16 cellular contexts compared by ENCODE assay signal in the genomic region with DNA sequence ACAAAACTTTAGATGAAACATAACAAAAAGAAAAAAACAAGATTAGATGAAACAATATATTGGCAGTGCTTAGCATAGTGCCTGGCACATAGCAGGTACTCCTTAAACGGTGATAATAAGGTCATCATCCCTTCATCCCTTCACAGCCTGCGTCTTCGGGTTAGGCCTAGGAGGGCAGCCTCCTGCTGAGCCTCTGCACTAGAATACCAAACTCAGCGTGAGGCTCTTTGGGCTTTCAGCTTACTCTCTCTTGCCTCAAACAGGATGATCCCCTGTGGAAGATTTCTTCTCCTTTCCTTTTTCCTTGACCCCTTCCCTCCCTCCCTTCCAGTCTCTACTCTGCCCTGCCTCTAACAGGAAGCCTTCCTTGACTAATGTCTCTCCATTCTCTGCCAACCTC. TPM values are rescaled to one million over a fixed set of nuclear protein-coding genes. Genes with fewer than 3 reads are reported as not detected.
DNase-seq lines count a peak whose midpoint lies in the region; ATAC-seq, FAIRE-seq and TF ChIP-seq lines count a peak whose summit lies in the region.
"Had no signal": no experiment of that assay in that cellular context is flagged by ENCODE, and none has a peak within 500 bp of the region (broad histone marks: within the 10 kb centered on the region; RNA-seq: fewer than 3 reads in every experiment).

No MANE protein-coding gene starts in this region.

- TF ChIP-seq EP300 in neural cell (conservative IDR thresholded peaks at IDR 0.05; ENCODE audit: poor library complexity, severe bottlenecking), result no peak

- TF ChIP-seq CTCF in endothelial cell of umbilical vein (IDR thresholded peaks at IDR 0.05; ENCODE audit: extremely low read depth in 1 of 2, insufficient read depth in 1 of 2, low read depth in 1 of 2, low read length in 2 of 2), result no peak
- TF ChIP-seq CTCF in neural cell (IDR thresholded peaks at IDR 0.05; ENCODE audit: poor library complexity, severe bottlenecking), result no peak

- no peak overlapping the region for H3K4me3 Mint-ChIP-seq in activated CD4-positive, alpha-beta memory T cell treated with anti-CD3 and anti-CD28 coated beads, Interleukin-2, amount 10 ng/mL, durations not matched to agents 7 days and 5 days
- H3K4me3 Mint-ChIP-seq: activated CD8-positive, alpha-beta T cell treated with anti-CD3 and anti-CD28 coated beads, Interleukin-2, amount 10 ng/mL, durations not matched to agents 7 days and 5 days had no signal

- peaks cover 13 to 36% (median 22%) of the 10 kb centered on the region in 11 experiments; a peak in 21 of 22 replicates for H3K27me3 ChIP-seq in BLaER1 treated with 17β-estradiol and CSF1 and Interleukin-3, amounts not matched to agents 10 nM and 100 nM
- H3K27me3 ChIP-seq in HUES64 (ENCODE audit: insufficient read depth, low read length) (peaks cover 25% of the 10 kb centered on the region), endothelial cell of umbilical vein (ENCODE audit: control insufficient read depth in 2 of 2, insufficient read depth in 2 of 2, low read length in 2 of 2) (no peaks in the 10 kb centered on the region), neural cell (ENCODE audit: insufficient read depth, low read depth, low read length) (peaks cover 1% of the 10 kb centered on the region)

- POLR2A ChIA-PET in endothelial cell of umbilical vein (lab: Charles Lee), result no interaction called here
- POLR2A ChIA-PET in activated CD4-positive, alpha-beta memory T cell treated with anti-CD3 and anti-CD28 coated beads, Interleukin-2, amount 10 ng/mL, durations not matched to agents 7 days and 5 days (lab: Charles Lee), result interaction anchor here (0.6 kb wide), 1 partner anchor 1124 kb away, joined by 3 read pairs; no protein-coding TSS in a partner anchor

- peaks cover 1% of the 10 kb centered on the region for H3K4me1 Mint-ChIP-seq in activated CD4-positive, alpha-beta memory T cell treated with anti-CD3 and anti-CD28 coated beads, Interleukin-2, amount 10 ng/mL, durations not matched to agents 7 days and 5 days

- BruUV-seq in endothelial cell of umbilical vein (replicated peaks; lab: Mats Ljungman, UMichigan), result no TSS peak

- no peaks in the 10 kb centered on the region for H3K36me3 ChIP-seq in BLaER1 treated with 17β-estradiol and CSF1 and Interleukin-3, amounts not matched to agents 10 nM and 100 nM
- H3K36me3 ChIP-seq in HUES64 (ENCODE audit: insufficient read depth, low read length) (no peaks in the 10 kb centered on the region), endothelial cell of umbilical vein (ENCODE audit: control insufficient read depth in 2 of 2, extremely low read depth in 1 of 2, insufficient read depth in 2 of 2, low read length in 2 of 2) (no peaks in the 10 kb centered on the region), neural cell (ENCODE audit: insufficient read depth, low read length) (no peaks in the 10 kb centered on the region)
- H3K36me3 ChIP-seq: adrenal gland, neutrophil, right atrium auricular region had no signal

- no peaks in the 10 kb centered on the region for H3K9me2 ChIP-seq in neural cell (ENCODE audit: insufficient read depth, low read length)

- peaks cover 54% of the 10 kb centered on the region for H3K27me3 Mint-ChIP-seq in activated CD4-positive, alpha-beta memory T cell treated with anti-CD3 and anti-CD28 coated beads, Interleukin-2, amount 10 ng/mL, durations not matched to agents 7 days and 5 days

- 2% methylated on average over 4 of the region's 4 CpGs for WGBS in HUES64

- CTCF ChIA-PET in endothelial cell of umbilical vein (lab: Charles Lee), result interaction anchor here (0.7 to 3.8 kb wide), 5 partner anchors 10 to 252 kb away, joined by 3 to 32 read pairs (median 8); no protein-coding TSS in a partner anchor
- CTCF ChIA-PET in activated CD4-positive, alpha-beta memory T cell treated with anti-CD3 and anti-CD28 coated beads, Interleukin-2, amount 10 ng/mL, durations not matched to agents 7 days and 5 days (lab: Charles Lee), result interaction anchor here (1.2 kb wide), 1 partner anchor 13 kb away, joined by 3 read pairs; no protein-coding TSS in a partner anchor

- dilution Hi-C loops in endothelial cell of umbilical vein (cut with MboI; ENCODE audit: extremely low pct_ligation_motif_present, low sequenced_read_pairs), result no loop called here

- peak overlapping the region; percentile 13 for H2AFZ ChIP-seq in endothelial cell of umbilical vein (ENCODE audit: low read depth, low read length)
- H2AFZ ChIP-seq in neural cell (ENCODE audit: low read depth, low read length), result no peak overlapping the region

- H3K4me3 ChIP-seq in BLaER1 treated with 17β-estradiol and CSF1 and Interleukin-3, amounts not matched to agents 10 nM and 100 nM, result peak overlapping the region in 2 of 10 experiments; percentile 5 to 49; a peak in 1 of 20 replicates
- H3K4me3 ChIP-seq in HUES64 (ENCODE audit: low read length), result peak overlapping the region; percentile 66
- no peak overlapping the region for H3K4me3 ChIP-seq in endothelial cell of umbilical vein (replicated peaks in 1 of 3; ENCODE audit: insufficient read depth in 1 of 3, low read depth in 1 of 3, low read length in 3 of 3)
- H3K4me3 ChIP-seq in neural cell (ENCODE audit: low read length), result peak overlapping the region; percentile 69
- H3K4me3 ChIP-seq: adrenal gland had no signal

- H3K36me3 Mint-ChIP-seq in activated CD4-positive, alpha-beta memory T cell treated with anti-CD3 and anti-CD28 coated beads, Interleukin-2, amount 10 ng/mL, durations not matched to agents 7 days and 5 days (ENCODE audit: low read depth), result no peaks in the 10 kb centered on the region

- H3K9me3 ChIP-seq in BLaER1 treated with 17β-estradiol and CSF1 and Interleukin-3, amounts not matched to agents 10 nM and 100 nM (replicated peaks in 1 of 11), result no peaks in the 10 kb centered on the region
- no peaks in the 10 kb centered on the region for H3K9me3 ChIP-seq in HUES64 (ENCODE audit: insufficient read depth, low read depth, low read length)
- no peaks in the 10 kb centered on the region for H3K9me3 ChIP-seq in endothelial cell of umbilical vein (replicated peaks; ENCODE audit: control insufficient read depth, insufficient read depth, low read length)
- no peaks in the 10 kb centered on the region for H3K9me3 ChIP-seq in neural cell (ENCODE audit: low read length)
- H3K9me3 ChIP-seq: adrenal gland, neutrophil, right atrium auricular region had no signal

- intact Hi-C loops in endothelial cell of umbilical vein (cut with micrococcal nuclease), result no loop called here

- H4K20me1 ChIP-seq in BLaER1 treated with 17β-estradiol and CSF1 and Interleukin-3, amounts not matched to agents 10 nM and 100 nM, result no peaks in the 10 kb centered on the region; a peak in 1 of 22 replicates
- H4K20me1 ChIP-seq in endothelial cell of umbilical vein (replicated peaks; ENCODE audit: control insufficient read depth, extremely low read depth, insufficient read depth, low read length) (no peaks in the 10 kb centered on the region), neural cell (ENCODE audit: insufficient read depth) (no peaks in the 10 kb centered on the region)

- no peak for FAIRE-seq in endothelial cell of umbilical vein (lab: Jason Lieb, UNC)
- FAIRE-seq: frontal cortex had no signal

- ATAC-seq in HG03135 (IDR thresholded peaks at IDR 0.05; ENCODE audit: unreplicated experiment), result no peak
- ATAC-seq: activated CD8-positive, alpha-beta T cell treated with anti-CD3 and anti-CD28 coated beads, Interleukin-2, amount 10 ng/mL, durations not matched to agents 7 days and 5 days had no signal

- TF ChIP-seq POLR2A in endothelial cell of umbilical vein (IDR thresholded peaks at IDR 0.05; ENCODE audit: low read depth, low read length), result no peak

- no peak for DNase-seq in endothelial cell of umbilical vein (ENCODE audit: low read depth, low spot score)
- DNase-seq in stimulated activated CD4-positive, alpha-beta T cell treated with anti-CD3 and anti-CD28 coated beads, Interleukin-12 subunit alpha, Interleukin-12 subunit beta, amount 100 ng/mL, for 4 hours, result no peak
- no peak for DNase-seq in NOMO-1 (lab: John Stamatoyannopoulos, UW; ENCODE audit: unreplicated experiment in 2 of 2)
- no peak for DNase-seq in activated CD4-positive, alpha-beta memory T cell treated with anti-CD3 and anti-CD28 coated beads, Interleukin-2, amount 10 ng/mL, durations not matched to agents 7 days and 5 days
- DNase-seq: activated CD8-positive, alpha-beta T cell treated with anti-CD3 and anti-CD28 coated beads, Interleukin-2, amount 10 ng/mL, durations not matched to agents 7 days and 5 days; adrenal gland; cerebellar nuclear complex; NCI-H2171 had no signal

- peak overlapping the region; percentile 81 to 99 (median 93) for H3K4me2 ChIP-seq in BLaER1 treated with 17β-estradiol and CSF1 and Interleukin-3, amounts not matched to agents 10 nM and 100 nM
- H3K4me2 ChIP-seq in endothelial cell of umbilical vein (ENCODE audit: insufficient read depth, low read length) (no peak overlapping the region), neural cell (ENCODE audit: low read length) (no peak overlapping the region)

- no peak overlapping the region for H3K27ac Mint-ChIP-seq in activated CD4-positive, alpha-beta memory T cell treated with anti-CD3 and anti-CD28 coated beads, Interleukin-2, amount 10 ng/mL, durations not matched to agents 7 days and 5 days
- H3K27ac Mint-ChIP-seq: activated CD8-positive, alpha-beta T cell treated with anti-CD3 and anti-CD28 coated beads, Interleukin-2, amount 10 ng/mL, durations not matched to agents 7 days and 5 days had no signal

- H3K9me3 Mint-ChIP-seq in activated CD4-positive, alpha-beta memory T cell treated with anti-CD3 and anti-CD28 coated beads, Interleukin-2, amount 10 ng/mL, durations not matched to agents 7 days and 5 days, result no peaks in the 10 kb centered on the region

- H3K79me2 ChIP-seq in endothelial cell of umbilical vein (ENCODE audit: control insufficient read depth, insufficient read depth, low read length), result no peaks in the 10 kb centered on the region
- H3K79me2 ChIP-seq in neural cell (replicated peaks; ENCODE audit: insufficient read depth, low read length), result no peaks in the 10 kb centered on the region

- H3F3A ChIP-seq in neural cell (ENCODE audit: insufficient read depth, low read length, poor library complexity, severe bottlenecking), result no peaks in the 10 kb centered on the region

- no peaks in the 10 kb centered on the region for H3K9me1 ChIP-seq in endothelial cell of umbilical vein (replicated peaks; ENCODE audit: control insufficient read depth, extremely low read depth, insufficient read depth, low read length)

- H3K27ac ChIP-seq in BLaER1 treated with 17β-estradiol and CSF1 and Interleukin-3, amounts not matched to agents 10 nM and 100 nM, result peak overlapping the region in 4 of 11 experiments; percentile 47 to 69 (median 60); a peak in 8 of 22 replicates
- H3K27ac ChIP-seq in HUES64 (ENCODE audit: low read depth, low read length) (peak overlapping the region; percentile 87), endothelial cell of umbilical vein (ENCODE audit: insufficient read depth, low read depth, low read length) (no peak overlapping the region), neural cell (ENCODE audit: low read length) (no peak overlapping the region)
- H3K27ac ChIP-seq: adrenal gland, neutrophil, right atrium auricular region had no signal

- no peak for TF ChIP-seq RAD21 in neural cell (conservative IDR thresholded peaks at IDR 0.05)

- H3K4me1 ChIP-seq in BLaER1 treated with 17β-estradiol and CSF1 and Interleukin-3, amounts not matched to agents 10 nM and 100 nM, result peaks cover 34 to 57% (median 52%) of the 10 kb centered on the region in 10 experiments
- H3K4me1 ChIP-seq in HUES64 (ENCODE audit: insufficient read depth, low read length) (peaks cover 32% of the 10 kb centered on the region), endothelial cell of umbilical vein (ENCODE audit: control insufficient read depth, extremely low read depth, insufficient read depth, low read length) (no peaks in the 10 kb centered on the region)

- H3K9ac ChIP-seq in BLaER1 treated with 17β-estradiol and CSF1 and Interleukin-3, amounts not matched to agents 10 nM and 100 nM, result peak overlapping the region in 1 of 11 experiments; percentile 39; a peak in 4 of 22 replicates
- H3K9ac ChIP-seq in HUES64 (ENCODE audit: low read depth, low read length), result peak overlapping the region; percentile 41; the same call in 1 of the 2 replicates
- no peak overlapping the region for H3K9ac ChIP-seq in endothelial cell of umbilical vein (replicated peaks; ENCODE audit: extremely low read depth, insufficient read depth, low read length)
- no peak overlapping the region for H3K9ac ChIP-seq in neural cell (ENCODE audit: low read length)

RNA-seq across cellular contexts. Expression of gene FIGNL2, which starts 14.4 kb away (rescaled TPM):
- polyA plus RNA-seq in HUES64 (2013, experiment 1 of 2), result 11.2 TPM
- polyA plus RNA-seq in HUES64 (2013, experiment 2 of 2), result 15.0 TPM
- total RNA-seq in endothelial cell of umbilical vein, result 2.4 and 2.5 TPM in 2 replicates
- polyA plus RNA-seq in endothelial cell of umbilical vein, result 1.4 and 1.5 TPM in 2 replicates
- 0.50 and 0.54 TPM in 2 replicates for polyA plus RNA-seq in endothelial cell of umbilical vein (2011; cell fraction: cytosol; rRNA removed)
- polyA plus RNA-seq in endothelial cell of umbilical vein (2011; cell fraction: nucleus; rRNA removed), result 3.3 TPM in 2 replicates
- polyA plus RNA-seq in endothelial cell of umbilical vein (2012), result 0.48 and 0.49 TPM in 2 replicates
- polyA minus RNA-seq in endothelial cell of umbilical vein, result 4.6 and 5.1 TPM in 2 replicates
- not detected for polyA minus RNA-seq in endothelial cell of umbilical vein (2011; cell fraction: cytosol; rRNA and poly(A)+ RNA removed)
- polyA minus RNA-seq in endothelial cell of umbilical vein (2011; cell fraction: nucleus; rRNA and poly(A)+ RNA removed), result 2.5 and 3.5 TPM in 2 replicates
- polyA plus RNA-seq in neural cell, result 0.06 and 0.21 TPM in 2 replicates
- polyA minus RNA-seq in neural cell, result 0.49 and 0.58 TPM in 2 replicates
- under 1 TPM; 0.23 to 0.33 TPM for total RNA-seq in activated CD4-positive, alpha-beta memory T cell treated with anti-CD3 and anti-CD28 coated beads, Interleukin-2, amount 10 ng/mL, durations not matched to agents 7 days and 5 days

RNA-seq across cellular contexts. Expression of gene ANKRD33, which starts 25.0 kb away (rescaled TPM):
- 0.15 TPM for polyA plus RNA-seq in HUES64 (2013, experiment 1 of 2)
- 0.13 TPM for polyA plus RNA-seq in HUES64 (2013, experiment 2 of 2)
- 0.95 and 1.2 TPM in 2 replicates for total RNA-seq in endothelial cell of umbilical vein
- polyA plus RNA-seq in endothelial cell of umbilical vein, result 0.80 and 0.92 TPM in 2 replicates
- 0.25 and 0.34 TPM in 2 replicates for polyA plus RNA-seq in endothelial cell of umbilical vein (2011; cell fraction: cytosol; rRNA removed)
- polyA plus RNA-seq in endothelial cell of umbilical vein (2011; cell fraction: nucleus; rRNA removed), result 2.9 and 3.2 TPM in 2 replicates
- polyA plus RNA-seq in endothelial cell of umbilical vein (2012), result 0.60 and 0.86 TPM in 2 replicates
- polyA minus RNA-seq in endothelial cell of umbilical vein, result 0.36 and 0.61 TPM in 2 replicates
- polyA minus RNA-seq in endothelial cell of umbilical vein (2011; cell fraction: cytosol; rRNA and poly(A)+ RNA removed), result not detected
- polyA minus RNA-seq in endothelial cell of umbilical vein (2011; cell fraction: nucleus; rRNA and poly(A)+ RNA removed), result 0.58 and 0.87 TPM in 2 replicates
- not detected in 2 replicates for polyA plus RNA-seq in neural cell
- not detected in 2 replicates for polyA minus RNA-seq in neural cell
- not detected for total RNA-seq in activated CD4-positive, alpha-beta memory T cell treated with anti-CD3 and anti-CD28 coated beads, Interleukin-2, amount 10 ng/mL, durations not matched to agents 7 days and 5 days
- total RNA-seq: activated CD8-positive, alpha-beta T cell treated with anti-CD3 and anti-CD28 coated beads, Interleukin-2, amount 10 ng/mL, durations not matched to agents 7 days and 5 days; frontal cortex; liver; right atrium auricular region had no signal
- polyA plus RNA-seq: liver had no signal

RNA-seq across cellular contexts. Expression of gene ACVRL1, which starts 44.4 kb away (rescaled TPM):
- 0.30 TPM for polyA plus RNA-seq in HUES64 (2013, experiment 1 of 2)
- polyA plus RNA-seq in HUES64 (2013, experiment 2 of 2), result 1.3 TPM
- 404 and 427 TPM in 2 replicates for total RNA-seq in endothelial cell of umbilical vein
- polyA plus RNA-seq in endothelial cell of umbilical vein (355 and 403 TPM in 2 replicates), neural cell (not detected in 2 replicates)
- 270 and 301 TPM in 2 replicates for polyA plus RNA-seq in endothelial cell of umbilical vein (2011; cell fraction: cytosol; rRNA removed)
- 559 and 644 TPM in 2 replicates for polyA plus RNA-seq in endothelial cell of umbilical vein (2011; cell fraction: nucleus; rRNA removed)
- polyA plus RNA-seq in endothelial cell of umbilical vein (2012), result 203 and 337 TPM in 2 replicates
- polyA minus RNA-seq in endothelial cell of umbilical vein (398 and 445 TPM in 2 replicates), neural cell (not detected in 2 replicates)
- not detected for polyA minus RNA-seq in endothelial cell of umbilical vein (2011; cell fraction: cytosol; rRNA and poly(A)+ RNA removed)
- 169 and 190 TPM in 2 replicates for polyA minus RNA-seq in endothelial cell of umbilical vein (2011; cell fraction: nucleus; rRNA and poly(A)+ RNA removed)
- total RNA-seq in activated CD4-positive, alpha-beta memory T cell treated with anti-CD3 and anti-CD28 coated beads, Interleukin-2, amount 10 ng/mL, durations not matched to agents 7 days and 5 days, result not detected
- total RNA-seq: activated CD8-positive, alpha-beta T cell treated with anti-CD3 and anti-CD28 coated beads, Interleukin-2, amount 10 ng/mL, durations not matched to agents 7 days and 5 days had no signal

Comparison
In these comparisons a context has a peak if more than half of its experiments do, and no peak if none do; other contexts are left out.
1. H3K4me2 ChIP-seq: peak in BLaER1 treated with 17β-estradiol and CSF1 and Interleukin-3, amounts not matched to agents 10 nM and 100 nM (11 of 11); none in endothelial cell of umbilical vein (single experiment) and neural cell (single experiment).
2. H3K4me3 ChIP-seq: peak in HUES64 (single experiment) and neural cell (single experiment); none in endothelial cell of umbilical vein (0 of 3).
3. RNA of gene ACVRL1, which starts 44.4 kb away (total RNA-seq): 404 to 427 TPM in endothelial cell of umbilical vein; not detected in activated CD4-positive, alpha-beta memory T cell treated with anti-CD3 and anti-CD28 coated beads, Interleukin-2, amount 10 ng/mL, durations not matched to agents 7 days and 5 days; every median in the first group is over 100 times any median in the second.